Comparison of ENCODE assay signal across 5 cellular contexts in genomic region chr1:25839808-25840207, GRCh38. TPM values are rescaled to one million over a fixed set of nuclear protein-coding genes. Genes with fewer than 3 reads are reported as not detected.
"Had no signal": no experiment of that assay in that cellular context is flagged by ENCODE, and none has a peak within 500 bp of the region (broad histone marks: within the 10 kb centered on the region; RNA-seq: fewer than 3 reads in every experiment).

No MANE protein-coding gene starts in this region.

RNA-seq across cellular contexts. Expression of gene AUNIP, which starts 19.4 kb away (rescaled TPM):
- total RNA-seq: left lobe of liver, left ventricle myocardium inferior, left ventricle myocardium superior, lower lobe of right lung, mesenteric fat pad had no signal
